Comparison of ENCODE assay signal across 8 cellular contexts in the genomic region with DNA sequence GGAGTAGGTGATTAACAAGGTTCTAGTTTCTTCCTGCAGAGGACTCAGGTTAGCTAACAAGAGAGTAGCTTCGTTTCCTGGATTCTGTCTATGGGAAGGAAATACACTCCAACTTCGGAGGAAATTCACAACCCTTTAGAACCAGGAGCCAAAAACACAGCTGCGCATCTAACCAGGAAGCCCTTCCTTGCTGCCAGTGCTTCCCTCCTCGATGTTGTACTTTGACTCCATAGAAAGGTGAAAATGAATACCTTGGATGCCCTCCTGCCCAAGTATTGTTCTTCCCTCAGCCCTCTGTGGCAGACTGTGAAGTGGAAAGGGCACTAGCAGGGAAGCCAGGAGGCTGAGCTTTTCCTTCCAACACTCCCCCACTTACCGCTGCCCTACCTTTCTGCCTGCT. TPM values are rescaled to one million over a fixed set of nuclear protein-coding genes. Genes with fewer than 3 reads are reported as not detected.
"Had no signal": no experiment of that assay in that cellular context is flagged by ENCODE, and none has a peak within 500 bp of the region (broad histone marks: within the 10 kb centered on the region; RNA-seq: fewer than 3 reads in every experiment).

No MANE protein-coding gene starts in this region.

- H3K36me3 Mint-ChIP-seq: IgD-negative memory B cell had no signal

- FAIRE-seq: H1, H54, HTR-8/SVneo had no signal

- H3K4me2 ChIP-seq: GM23338 had no signal

- H3K4me3 Mint-ChIP-seq: GM23338, H9, IgD-negative memory B cell had no signal

- DNase-seq: H9, HCEC 1CT had no signal

- H3K27me3 Mint-ChIP-seq: IgD-negative memory B cell had no signal

- ATAC-seq: GM23338 had no signal

- H3K27ac Mint-ChIP-seq: GM23338, H9, IgD-negative memory B cell had no signal

- H3K4me3 ChIP-seq: GM23338 had no signal

- H2AFZ ChIP-seq: GM23338 had no signal

RNA-seq across cellular contexts. Expression of a gene that starts 35.1 kb away (rescaled TPM):
- total RNA-seq: GM23338, H1, H9, HT-29 had no signal
- polyA plus RNA-seq: GM23338, H1, IgD-negative memory B cell had no signal
